Comparison of ENCODE assay signal across 15 cellular contexts in the genomic region with DNA sequence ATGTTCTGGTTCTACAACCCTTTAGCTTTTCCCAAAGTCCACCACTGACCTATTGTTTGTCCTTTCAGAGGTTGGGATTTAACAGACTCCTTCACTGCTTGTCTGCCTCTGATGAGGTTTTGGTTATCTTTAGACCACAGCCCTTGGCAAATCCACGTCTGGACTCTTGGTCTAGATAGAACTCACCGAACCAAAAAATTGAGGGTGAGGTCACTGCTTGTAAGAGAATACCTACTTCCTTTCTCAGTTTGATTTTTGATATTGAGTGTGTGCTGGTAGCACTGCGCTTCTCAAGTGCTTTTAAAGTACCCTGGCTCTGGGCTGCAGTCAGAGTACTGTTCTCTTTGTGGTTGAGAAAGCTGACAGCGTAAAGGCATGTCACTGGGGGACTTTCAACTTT.
DNase-seq lines count a peak whose midpoint lies in the region; TF ChIP-seq lines count a peak whose summit lies in the region.
"Had no signal": no experiment of that assay in that cellular context is flagged by ENCODE, and none has a peak within 500 bp of the region (broad histone marks: within the 10 kb centered on the region; RNA-seq: fewer than 3 reads in every experiment).

No MANE protein-coding gene starts in this region.

- TF ChIP-seq CTCF in progenitor cell of endocrine pancreas (IDR thresholded peaks at IDR 0.05; ENCODE audit: unreplicated experiment), result no peak

- H3K9me3 Mint-ChIP-seq in progenitor cell of endocrine pancreas (ENCODE audit: low read depth), result no peaks in the 10 kb centered on the region
- H3K9me3 Mint-ChIP-seq: CD4-positive, alpha-beta memory T cell; stimulated activated naive CD8-positive, alpha-beta T cell treated with anti-CD3 and anti-CD28 coated beads, Interleukin-15, amount 100 ng/mL, for 72 hours had no signal

- H3K36me3 Mint-ChIP-seq in progenitor cell of endocrine pancreas (ENCODE audit: insufficient read depth), result peaks cover 12% of the 10 kb centered on the region

- H3K27me3 Mint-ChIP-seq in progenitor cell of endocrine pancreas, result no peaks in the 10 kb centered on the region
- H3K27me3 Mint-ChIP-seq: activated naive CD8-positive, alpha-beta T cell; CD4-positive, alpha-beta memory T cell; stimulated activated naive CD8-positive, alpha-beta T cell treated with anti-CD3 and anti-CD28 coated beads, Interleukin-15, amount 100 ng/mL, for 72 hours had no signal

- H3K4me3 Mint-ChIP-seq in progenitor cell of endocrine pancreas (ENCODE audit: low read depth), result no peak overlapping the region
- H3K4me3 Mint-ChIP-seq: activated naive CD8-positive, alpha-beta T cell; CD4-positive, alpha-beta memory T cell; stimulated activated naive CD8-positive, alpha-beta T cell treated with anti-CD3 and anti-CD28 coated beads, Interleukin-15, amount 100 ng/mL, for 72 hours had no signal

- H3K27ac Mint-ChIP-seq in progenitor cell of endocrine pancreas, result peak overlapping the region; percentile 82
- H3K27ac Mint-ChIP-seq: activated naive CD8-positive, alpha-beta T cell had no signal

- peak in 2 of 3 experiments; percentile 28 to 35 for DNase-seq in NCI-H1417 (lab: John Stamatoyannopoulos, UW)
- DNase-seq in NCI-H1417 treated with DMSO at 0.1 percent for 48 hours (lab: John Stamatoyannopoulos, UW), result no peak
- peak; percentile 20 for DNase-seq in NCI-H69 (lab: John Stamatoyannopoulos, UW)
- DNase-seq in glomerular visceral epithelial cell (ENCODE audit: extremely low spot score), result peak; percentile 57
- DNase-seq in progenitor cell of endocrine pancreas (ENCODE audit: low spot score, unreplicated experiment), result no peak
- DNase-seq in Kasumi-1 (lab: John Stamatoyannopoulos, UW), result no peak
- DNase-seq in Ammon's horn (ENCODE audit: low spot score), result no peak
- DNase-seq in effector CD8-positive, alpha-beta T cell (lab: John Stamatoyannopoulos, UW), result no peak
- DNase-seq: 8988T; activated CD8-positive, alpha-beta memory T cell treated with anti-CD3 and anti-CD28 coated beads, Interleukin-2, amount 50 U/mL, for 4 hours; CD4-positive, alpha-beta memory T cell; hypothalamus; NCI-H1930; stimulated activated naive CD8-positive, alpha-beta T cell treated with anti-CD3 and anti-CD28 coated beads, Interleukin-15, amount 100 ng/mL, for 72 hours had no signal

- H3K4me1 Mint-ChIP-seq in progenitor cell of endocrine pancreas (ENCODE audit: low read depth), result peaks cover 14% of the 10 kb centered on the region
- H3K4me1 Mint-ChIP-seq: stimulated activated naive CD8-positive, alpha-beta T cell treated with anti-CD3 and anti-CD28 coated beads, Interleukin-15, amount 100 ng/mL, for 72 hours had no signal

Comparison
In these comparisons a context has a peak if more than half of its experiments do, and no peak if none do; other contexts are left out.
1. DNase-seq: peak in NCI-H1417 (2 of 3), NCI-H69 (single experiment) and glomerular visceral epithelial cell (single experiment); none in NCI-H1417 treated with DMSO at 0.1 percent for 48 hours (single experiment), progenitor cell of endocrine pancreas (single experiment), Kasumi-1 (0 of 2), Ammon's horn (single experiment) and effector CD8-positive, alpha-beta T cell (single experiment).